Comparison of ENCODE assay signal across 17 cellular contexts in the genomic region with DNA sequence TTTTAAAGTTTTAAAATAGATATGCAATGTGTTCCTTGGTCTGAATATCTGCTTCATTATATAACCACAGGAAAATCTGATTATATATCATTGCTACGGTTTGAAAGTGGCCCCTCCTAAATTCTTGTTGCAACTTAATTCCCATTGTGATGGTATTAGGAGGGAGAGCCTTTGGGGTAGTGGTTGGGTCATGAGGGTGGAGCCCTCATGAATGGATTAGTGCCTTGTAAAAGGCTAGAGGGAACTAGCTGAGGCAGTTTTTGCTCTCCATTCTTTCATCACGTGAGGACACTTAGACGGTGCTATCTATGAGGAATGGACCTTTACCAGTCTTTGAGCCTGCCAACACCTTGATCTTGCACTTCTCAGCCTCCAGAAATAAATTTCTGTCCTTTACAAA. TPM values are rescaled to one million over a fixed set of nuclear protein-coding genes. Genes with fewer than 3 reads are reported as not detected.
DNase-seq lines count a peak whose midpoint lies in the region; ATAC-seq and TF ChIP-seq lines count a peak whose summit lies in the region.
"Had no signal": no experiment of that assay in that cellular context is flagged by ENCODE, and none has a peak within 500 bp of the region (broad histone marks: within the 10 kb centered on the region; RNA-seq: fewer than 3 reads in every experiment).

No MANE protein-coding gene starts in this region.

- no peaks in the 10 kb centered on the region; the same call in 1 of the 2 replicates for H3K4me1 ChIP-seq in HAP-1
- peaks cover 7% of the 10 kb centered on the region for H3K4me1 ChIP-seq in OCI-LY7 (ENCODE audit: insufficient read depth, low read length, poor library complexity, severe bottlenecking)

- peaks cover 12% of the 10 kb centered on the region for H3K4me1 Mint-ChIP-seq in dendritic cell treated with granulocyte-macrophage colony-stimulating factor and Interleukin-4, amounts not matched to agents 40 ng/mL and 50 ng/mL, for 4 days (ENCODE audit: low read depth)

- intact Hi-C loops in OCI-LY7 (cut with micrococcal nuclease; ENCODE audit: unreplicated experiment) = no loop called here
- intact Hi-C loops in dendritic cell treated with granulocyte-macrophage colony-stimulating factor and Interleukin-4, amounts not matched to agents 40 ng/mL and 50 ng/mL, for 4 days (cut with micrococcal nuclease) = loop anchor here (10.0 kb wide), 2 partner anchors 69 to 101 kb away; partner anchors contain the start of gene ABCA9

- in situ Hi-C loops in HAP-1 (cut with MboI; ENCODE audit: low sequenced_read_pairs) = no loop called here

- H3K4me3 Mint-ChIP-seq in dendritic cell treated with granulocyte-macrophage colony-stimulating factor and Interleukin-4, amounts not matched to agents 40 ng/mL and 50 ng/mL, for 4 days = no peak overlapping the region
- H3K4me3 Mint-ChIP-seq: CD8-positive, alpha-beta T cell had no signal

- no peaks in the 10 kb centered on the region for H3K27me3 ChIP-seq in HAP-1 (ENCODE audit: low read depth)

- DNase-seq in HAP-1 (ENCODE audit: low spot score in 2 of 2) = peak; percentile 18 to 62
- no peak for DNase-seq in OCI-LY7 (ENCODE audit: low spot score)
- no peak for DNase-seq in activated T-cell treated with anti-CD3 and anti-CD28 coated beads, Interleukin-2, amount 50 U/mL, for 48 hours
- DNase-seq in GM10248 (ENCODE audit: extremely low spot score) = no peak
- DNase-seq: C1 segment of cervical spinal cord; Caco-2; CD8-positive, alpha-beta T cell; DMS153; DND-41; GM23248; H7 had no signal

- H2AFZ ChIP-seq in OCI-LY7 (ENCODE audit: low read length) = peak overlapping the region; percentile 26; the same call in 1 of the 2 replicates
- H2AFZ ChIP-seq: GM23248 had no signal

- no peaks in the 10 kb centered on the region for H3K9me2 ChIP-seq in OCI-LY7 (ENCODE audit: insufficient read depth, low read length)

- no peaks in the 10 kb centered on the region for H3K9me3 ChIP-seq in HAP-1
- 0 out of 2 replicates have a peak, but pooled peaks cover 4% of the 10 kb centered on the region for H3K9me3 ChIP-seq in OCI-LY7 (ENCODE audit: low read length)
- H3K9me3 ChIP-seq: Caco-2 had no signal

- CTCF ChIA-PET in OCI-LY7 (lab: Charles Lee; ENCODE audit: unreplicated experiment) (no interaction called here), GM10248 (lab: Yijun Ruan, JAX) (no interaction called here)

- no peak overlapping the region for H3K4me2 ChIP-seq in OCI-LY7 (ENCODE audit: low read length)

- no peaks in the 10 kb centered on the region for H4K20me1 ChIP-seq in OCI-LY7 (ENCODE audit: insufficient read depth, low read length)

- no peaks in the 10 kb centered on the region for H3K79me2 ChIP-seq in OCI-LY7 (ENCODE audit: insufficient read depth, low read depth, low read length)

- peaks cover 96% of the 10 kb centered on the region for H3K36me3 Mint-ChIP-seq in dendritic cell treated with granulocyte-macrophage colony-stimulating factor and Interleukin-4, amounts not matched to agents 40 ng/mL and 50 ng/mL, for 4 days (ENCODE audit: low read depth)
- H3K36me3 Mint-ChIP-seq: CD8-positive, alpha-beta T cell had no signal

- peak overlapping the region; percentile 60 for H3K27ac Mint-ChIP-seq in dendritic cell treated with granulocyte-macrophage colony-stimulating factor and Interleukin-4, amounts not matched to agents 40 ng/mL and 50 ng/mL, for 4 days
- H3K27ac Mint-ChIP-seq: CD8-positive, alpha-beta T cell had no signal

- H3K27ac ChIP-seq in OCI-LY7 (ENCODE audit: low read depth, low read length, poor library complexity, severe bottlenecking) = no peak overlapping the region
- H3K27ac ChIP-seq: GM23248 had no signal

- no peak for TF ChIP-seq CTCF in OCI-LY7 (conservative IDR thresholded peaks at IDR 0.05; ENCODE audit: low read length)
- no peak for TF ChIP-seq CTCF in GM10248 (IDR thresholded peaks at IDR 0.05; ENCODE audit: control extremely low read depth, extremely low read depth, low read depth, missing control alignments)

- H3K4me3 ChIP-seq in HAP-1 (no peak overlapping the region), OCI-LY7 (ENCODE audit: low read depth, low read length, poor library complexity, severe bottlenecking) (no peak overlapping the region)
- H3K4me3 ChIP-seq: GM12878, GM23248 had no signal

- H3K27me3 Mint-ChIP-seq in dendritic cell treated with granulocyte-macrophage colony-stimulating factor and Interleukin-4, amounts not matched to agents 40 ng/mL and 50 ng/mL, for 4 days = no peaks in the 10 kb centered on the region

- H3K36me3 ChIP-seq in HAP-1 (replicated peaks) = no peaks in the 10 kb centered on the region
- no peaks in the 10 kb centered on the region for H3K36me3 ChIP-seq in OCI-LY7 (ENCODE audit: insufficient read depth, low read length)

- no TSS peak for BruUV-seq in OCI-LY7 (replicated peaks; lab: Mats Ljungman, UMichigan)

- POLR2A ChIA-PET in OCI-LY7 (lab: Charles Lee) = interaction anchor here (0.8 kb wide), 1 partner anchor 95 kb away, joined by 5 read pairs; no protein-coding TSS in a partner anchor
- POLR2A ChIA-PET in GM10248 (lab: Yijun Ruan, JAX) = no interaction called here

- ATAC-seq in HG02885 (IDR thresholded peaks at IDR 0.05; ENCODE audit: poor library complexity, unreplicated experiment) = no peak
- ATAC-seq: CD8-positive, alpha-beta T cell; GM12878; HCT116 had no signal

- H3K9me3 Mint-ChIP-seq in dendritic cell treated with granulocyte-macrophage colony-stimulating factor and Interleukin-4, amounts not matched to agents 40 ng/mL and 50 ng/mL, for 4 days = peaks cover 27% of the 10 kb centered on the region

RNA-seq across cellular contexts. Expression of gene ABCA6, which starts 7.6 kb away (rescaled TPM):
- total RNA-seq in OCI-LY7 (2014; rRNA removed; shearing (Covaris generic)) = 23.1 and 26.5 TPM in 2 replicates
- 5.2 and 7.3 TPM in 2 replicates for total RNA-seq in OCI-LY7 (2022)
- total RNA-seq: A172, H1, H7 had no signal

Comparison
In these comparisons a context has a peak if more than half of its experiments do, and no peak if none do; other contexts are left out.
1. DNase-seq: peak in HAP-1 (2 of 2); none in OCI-LY7 (single experiment), activated T-cell treated with anti-CD3 and anti-CD28 coated beads, Interleukin-2, amount 50 U/mL, for 48 hours (0 of 2) and GM10248 (single experiment).